ENCODE assay signal across 31 cellular contexts in the genomic region with DNA sequence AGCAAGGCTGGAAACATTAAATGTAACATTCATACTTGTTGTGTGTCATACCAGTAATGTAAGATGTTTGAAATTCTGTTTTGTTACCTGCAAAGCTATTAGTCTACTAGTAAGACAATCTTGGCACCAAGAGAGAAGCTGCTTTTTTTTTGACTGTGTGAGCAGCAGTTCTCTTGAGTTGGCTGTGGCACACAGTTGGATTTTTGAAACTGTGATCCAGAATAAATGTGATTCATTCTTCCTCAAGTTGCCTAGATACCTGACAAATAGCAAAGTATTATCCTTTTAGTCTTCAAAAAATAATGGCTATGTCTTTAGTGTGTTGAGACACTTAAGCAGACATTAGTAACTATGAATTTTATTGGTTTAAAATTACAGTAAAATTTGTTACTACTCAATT. TPM values are rescaled to one million over a fixed set of nuclear protein-coding genes. Genes with fewer than 3 reads are reported as not detected.
"Had no signal": no experiment of that assay in that cellular context is flagged by ENCODE, and none has a peak within 500 bp of the region (broad histone marks: within the 10 kb centered on the region; RNA-seq: fewer than 3 reads in every experiment).

No MANE protein-coding gene starts in this region.

- H3K4me1 Mint-ChIP-seq: activated CD8-positive, alpha-beta memory T cell treated with anti-CD3 and anti-CD28 coated beads, Interleukin-2, amount 10 ng/mL, durations not matched to agents 7 days and 5 days; activated naive CD4-positive, alpha-beta T cell treated with anti-CD3 and anti-CD28 coated beads, Interleukin-2, amount 50 U/mL, for 24 hours; activated naive CD8-positive, alpha-beta T cell treated with anti-CD3 and anti-CD28 coated beads, Interleukin-2, amount 50 U/mL, for 24 hours; mesothelial cell of epicardium; naive B cell; stimulated activated effector memory CD8-positive, alpha-beta T cell treated with anti-CD3 and anti-CD28 coated beads, Interleukin-12 subunit alpha, Interleukin-12 subunit beta, amount 100 ng/mL, for 72 hours; T-helper 17 cell had no signal

- DNase-seq: activated CD4-positive, alpha-beta T cell treated with anti-CD3 and anti-CD28 coated beads for 1 hour; activated CD8-positive, alpha-beta memory T cell treated with anti-CD3 and anti-CD28 coated beads, Interleukin-2, amount 10 ng/mL, durations not matched to agents 7 days and 5 days; activated CD8-positive, alpha-beta T cell treated with anti-CD3 and anti-CD28 coated beads, Interleukin-2, amount 10 ng/mL, durations not matched to agents 7 days and 5 days; activated naive CD8-positive, alpha-beta T cell treated with anti-CD3 and anti-CD28 coated beads, Interleukin-2, amount 50 U/mL, for 24 hours; activated T-cell treated with anti-CD3 and anti-CD28 coated beads, Interleukin-2, amount 50 U/mL, for 48 hours; body of pancreas; cortex of kidney; gastrocnemius medialis; glutamatergic neuron; islet precursor cell; left cardiac atrium; mammary epithelial cell; naive B cell; nephron progenitor cell; ovary; retina; sigmoid colon; small intestine; stimulated activated CD4-positive, alpha-beta T cell treated with anti-CD3 and anti-CD28 coated beads, Interleukin-4, amount 100 ng/mL, for 24 hours; substantia nigra; T-helper 17 cell; uterus had no signal

- H3K27me3 Mint-ChIP-seq: activated CD8-positive, alpha-beta memory T cell treated with anti-CD3 and anti-CD28 coated beads, Interleukin-2, amount 10 ng/mL, durations not matched to agents 7 days and 5 days; activated naive CD8-positive, alpha-beta T cell treated with anti-CD3 and anti-CD28 coated beads, Interleukin-2, amount 50 U/mL, for 24 hours; stimulated activated naive CD8-positive, alpha-beta T cell treated with anti-CD3 and anti-CD28 coated beads, Interleukin-15, Interleukin-2, amounts not matched to agents 100 ng/mL and 50 ng/mL, for 24 hours; type B pancreatic cell had no signal

- H3K4me3 Mint-ChIP-seq: activated CD8-positive, alpha-beta memory T cell treated with anti-CD3 and anti-CD28 coated beads, Interleukin-2, amount 10 ng/mL, durations not matched to agents 7 days and 5 days; activated CD8-positive, alpha-beta T cell treated with anti-CD3 and anti-CD28 coated beads, Interleukin-2, amount 10 ng/mL, durations not matched to agents 7 days and 5 days; activated naive CD4-positive, alpha-beta T cell treated with anti-CD3 and anti-CD28 coated beads, Interleukin-2, amount 50 U/mL, for 24 hours; activated naive CD8-positive, alpha-beta T cell treated with anti-CD3 and anti-CD28 coated beads, Interleukin-2, amount 50 U/mL, for 24 hours; mesothelial cell of epicardium; naive B cell; nephron progenitor cell; stimulated activated effector memory CD8-positive, alpha-beta T cell treated with anti-CD3 and anti-CD28 coated beads, Interleukin-12 subunit alpha, Interleukin-12 subunit beta, amount 100 ng/mL, for 72 hours; stimulated activated naive CD8-positive, alpha-beta T cell treated with anti-CD3 and anti-CD28 coated beads, Interleukin-15, Interleukin-2, amounts not matched to agents 100 ng/mL and 50 ng/mL, for 24 hours; T-helper 17 cell; type B pancreatic cell; WTC11 had no signal

- H3K27ac Mint-ChIP-seq: activated CD8-positive, alpha-beta memory T cell treated with anti-CD3 and anti-CD28 coated beads, Interleukin-2, amount 10 ng/mL, durations not matched to agents 7 days and 5 days; activated CD8-positive, alpha-beta T cell treated with anti-CD3 and anti-CD28 coated beads, Interleukin-2, amount 10 ng/mL, durations not matched to agents 7 days and 5 days; activated naive CD4-positive, alpha-beta T cell treated with anti-CD3 and anti-CD28 coated beads, Interleukin-2, amount 50 U/mL, for 24 hours; activated naive CD8-positive, alpha-beta T cell treated with anti-CD3 and anti-CD28 coated beads, Interleukin-2, amount 50 U/mL, for 24 hours; activated T-helper 2 cell treated with anti-CD3 and anti-CD28 coated beads, Interferon-gamma antibody, Interleukin-2, Interleukin-4, amounts not matched to agents 10 μg/mL and 5 μg/mL and 100 μg/mL, durations not matched to agents 14 hours and 24 hours and 36 hours; mesothelial cell of epicardium; naive B cell; nephron progenitor cell; progenitor cell of endocrine pancreas; stimulated activated effector memory CD8-positive, alpha-beta T cell treated with anti-CD3 and anti-CD28 coated beads, Interleukin-12 subunit alpha, Interleukin-12 subunit beta, amount 100 ng/mL, for 72 hours; stimulated activated naive CD8-positive, alpha-beta T cell treated with anti-CD3 and anti-CD28 coated beads, Interleukin-15, Interleukin-2, amounts not matched to agents 100 ng/mL and 50 ng/mL, for 24 hours; T-helper 17 cell; type B pancreatic cell; WTC11 had no signal

- H3K9me3 Mint-ChIP-seq: activated naive CD4-positive, alpha-beta T cell treated with anti-CD3 and anti-CD28 coated beads, Interleukin-2, amount 50 U/mL, for 24 hours; activated T-helper 2 cell treated with anti-CD3 and anti-CD28 coated beads, Interferon-gamma antibody, Interleukin-2, Interleukin-4, amounts not matched to agents 10 μg/mL and 5 μg/mL and 100 μg/mL, durations not matched to agents 14 hours and 24 hours and 36 hours; stimulated activated effector memory CD8-positive, alpha-beta T cell treated with anti-CD3 and anti-CD28 coated beads, Interleukin-12 subunit alpha, Interleukin-12 subunit beta, amount 100 ng/mL, for 72 hours; stimulated activated naive CD8-positive, alpha-beta T cell treated with anti-CD3 and anti-CD28 coated beads, Interleukin-15, Interleukin-2, amounts not matched to agents 100 ng/mL and 50 ng/mL, for 24 hours had no signal

- H3K36me3 Mint-ChIP-seq: activated CD8-positive, alpha-beta memory T cell treated with anti-CD3 and anti-CD28 coated beads, Interleukin-2, amount 10 ng/mL, durations not matched to agents 7 days and 5 days; activated naive CD4-positive, alpha-beta T cell treated with anti-CD3 and anti-CD28 coated beads, Interleukin-2, amount 50 U/mL, for 24 hours; mesothelial cell of epicardium; naive B cell; stimulated activated effector memory CD8-positive, alpha-beta T cell treated with anti-CD3 and anti-CD28 coated beads, Interleukin-12 subunit alpha, Interleukin-12 subunit beta, amount 100 ng/mL, for 72 hours; type B pancreatic cell; WTC11 had no signal

RNA-seq across cellular contexts. Expression of a gene that starts 57.2 kb away (rescaled TPM):
- total RNA-seq: activated CD8-positive, alpha-beta memory T cell treated with anti-CD3 and anti-CD28 coated beads, Interleukin-2, amount 10 ng/mL, durations not matched to agents 7 days and 5 days; activated CD8-positive, alpha-beta T cell treated with anti-CD3 and anti-CD28 coated beads, Interleukin-2, amount 10 ng/mL, durations not matched to agents 7 days and 5 days; activated T-helper 2 cell treated with anti-CD3 and anti-CD28 coated beads, Interferon-gamma antibody, Interleukin-2, Interleukin-4, amounts not matched to agents 10 μg/mL and 5 μg/mL and 100 μg/mL, durations not matched to agents 14 hours and 24 hours and 36 hours; body of pancreas; esophagus mucosa; gastrocnemius medialis; ovary; T-helper 17 cell had no signal
- polyA plus RNA-seq: mammary epithelial cell had no signal
